ENCODE assay signal across 9 cellular contexts in the genomic region with DNA sequence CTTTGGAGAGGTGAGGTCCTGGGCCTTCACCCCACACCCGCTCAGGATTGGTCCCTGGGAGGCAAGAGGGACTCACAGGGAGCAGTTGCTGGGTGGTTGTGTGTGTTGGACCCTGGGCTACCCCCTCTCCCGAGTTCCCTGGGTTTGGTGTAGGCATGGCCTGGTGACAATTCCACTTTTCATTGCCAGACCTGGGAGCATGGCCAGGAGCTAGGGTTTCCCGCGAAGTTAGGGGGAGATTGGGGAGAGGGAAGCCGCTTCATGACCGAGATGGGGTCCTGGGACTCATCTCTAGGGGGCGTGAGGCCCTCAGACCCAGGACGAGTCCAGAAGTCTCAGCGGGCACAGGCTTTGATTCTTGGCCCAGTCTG. TPM values are rescaled to one million over a fixed set of nuclear protein-coding genes. Genes with fewer than 3 reads are reported as not detected.
DNase-seq lines count a peak whose midpoint lies in the region; ATAC-seq, FAIRE-seq and TF ChIP-seq lines count a peak whose summit lies in the region.
"Had no signal": no experiment of that assay in that cellular context is flagged by ENCODE, and none has a peak within 500 bp of the region (broad histone marks: within the 10 kb centered on the region; RNA-seq: fewer than 3 reads in every experiment).

No MANE protein-coding gene starts in this region.

- H3K4me1 ChIP-seq in BE2C (no peaks in the 10 kb centered on the region; the same call in 1 of the 2 replicates), ectodermal cell (ENCODE audit: control insufficient read depth, insufficient read depth, low read length) (peaks cover 3% of the 10 kb centered on the region)

- WGBS in ectodermal cell, 2 experiments, result 14 to 18% methylated on average over 9 of the region's 9 CpGs

- peaks cover 65% of the 10 kb centered on the region for H3K4me1 Mint-ChIP-seq in nephron progenitor cell

- H3K27ac ChIP-seq in ectodermal cell (ENCODE audit: insufficient read depth, low read depth, low read length, poor library complexity, severe bottlenecking), result no peak overlapping the region

- no peaks in the 10 kb centered on the region for H3K36me3 ChIP-seq in BE2C
- H3K36me3 ChIP-seq in ectodermal cell (ENCODE audit: control insufficient read depth, insufficient read depth, low read length), result no peaks in the 10 kb centered on the region

- no peak for ATAC-seq in GM18909 (IDR thresholded peaks at IDR 0.05; ENCODE audit: poor library complexity, unreplicated experiment)

- TF ChIP-seq CTCF in BE2C (IDR thresholded peaks at IDR 0.05; ENCODE audit: low read depth, low read length), result no peak
- TF ChIP-seq CTCF in nephron progenitor cell (IDR thresholded peaks at IDR 0.05), result no peak
- no peak for TF ChIP-seq CTCF in GM13977 (IDR thresholded peaks at IDR 0.05; ENCODE audit: extremely low read depth, insufficient read depth, missing control alignments)

- no peak overlapping the region for H3K27ac Mint-ChIP-seq in nephron progenitor cell

- no peaks in the 10 kb centered on the region for H3K9me3 Mint-ChIP-seq in nephron progenitor cell

- in situ Hi-C loops in GM13977 (cut with MboI; ENCODE audit: low pct_unique_long_range_greater_than_20kb, low sequenced_read_pairs, unreplicated experiment), result no loop called here

- H3K36me3 Mint-ChIP-seq in nephron progenitor cell (ENCODE audit: low read depth), result no peaks in the 10 kb centered on the region

- H3K4me3 Mint-ChIP-seq in nephron progenitor cell, result peak overlapping the region; percentile 78

- peaks cover 26% of the 10 kb centered on the region for H3K27me3 Mint-ChIP-seq in nephron progenitor cell (ENCODE audit: low read depth, poor library complexity)

- no peak for FAIRE-seq in frontal cortex (lab: Jason Lieb, UNC)

- DNase-seq in BE2C, result no peak
- no peak for DNase-seq in Jurkat, Clone E6-1 (ENCODE audit: low read depth, low spot score)
- DNase-seq in nephron progenitor cell, result no peak
- no peak for DNase-seq in UCSD-AML1 (lab: John Stamatoyannopoulos, UW; ENCODE audit: unreplicated experiment)
- no peak for DNase-seq in frontal cortex (ENCODE audit: low spot score in 2 of 2)
- DNase-seq in GM13977 (ENCODE audit: low spot score), result no peak
- DNase-seq: NCI-H1417 treated with DMSO at 0.1 percent for 48 hours had no signal

- no peaks in the 10 kb centered on the region; the same call in none of the 2 replicates for H3K27me3 ChIP-seq in BE2C
- peaks cover 37% of the 10 kb centered on the region for H3K27me3 ChIP-seq in ectodermal cell (ENCODE audit: control insufficient read depth, insufficient read depth, low read length, poor library complexity, severe bottlenecking)

- H3K4me3 ChIP-seq in BE2C (ENCODE audit: low read depth, low read length) (peak overlapping the region; percentile 50), ectodermal cell (ENCODE audit: insufficient read depth, low read depth, low read length) (peak overlapping the region; percentile 69)
- peak overlapping the region; percentile 65 for H3K4me3 ChIP-seq in Jurkat, Clone E6-1 (ENCODE audit: low read length)

- H3K9me3 ChIP-seq in BE2C (no peaks in the 10 kb centered on the region), ectodermal cell (ENCODE audit: control insufficient read depth, low read length) (no peaks in the 10 kb centered on the region)

RNA-seq across cellular contexts. Expression of gene PALD1, which starts 0.6 kb away (rescaled TPM):
- 10.1 TPM for polyA plus RNA-seq in BE2C (2012; ENCODE audit: insufficient read depth, insufficient read length, low read depth)
- 8.4 TPM for polyA plus RNA-seq in Jurkat, Clone E6-1 (2012; ENCODE audit: insufficient read depth, insufficient read length)
- polyA plus RNA-seq in ectodermal cell (2013, experiment 1 of 4), result 11.0 TPM
- 10.6 TPM for polyA plus RNA-seq in ectodermal cell (2013, experiment 2 of 4)
- 10.2 TPM for polyA plus RNA-seq in ectodermal cell (2013, experiment 3 of 4)
- 10.4 TPM for polyA plus RNA-seq in ectodermal cell (2013, experiment 4 of 4)
- 6.9 TPM for total RNA-seq in frontal cortex

RNA-seq across cellular contexts. Expression of gene NODAL, which starts 37.7 kb away (rescaled TPM):
- polyA plus RNA-seq in BE2C (2012; ENCODE audit: insufficient read depth, insufficient read length, low read depth), result not detected
- not detected for polyA plus RNA-seq in Jurkat, Clone E6-1 (2012; ENCODE audit: insufficient read depth, insufficient read length)
- not detected for polyA plus RNA-seq in ectodermal cell (2013, experiment 1 of 4)
- polyA plus RNA-seq in ectodermal cell (2013, experiment 2 of 4), result not detected
- not detected for polyA plus RNA-seq in ectodermal cell (2013, experiment 3 of 4)
- not detected for polyA plus RNA-seq in ectodermal cell (2013, experiment 4 of 4)
- total RNA-seq in frontal cortex, result 2.0 TPM
